In genomic region chr1:206924549-206925115, GRCh38 we compare ENCODE assay signal across 2 cellular contexts.
TF ChIP-seq lines count a peak whose summit lies in the region.

No MANE protein-coding gene starts in this region.

TF ChIP-seq in GM23338, 12 proteins besides CTCF, POLR2A, EP300 and RAD21:
- TF ChIP-seq REST (IDR thresholded peaks at IDR 0.05; ENCODE audit: unreplicated experiment) (no peak), ETS1 (IDR thresholded peaks at IDR 0.05) (no peak), EZH2phosphoT487 (IDR thresholded peaks at IDR 0.05; ENCODE audit: unreplicated experiment) (no peak), POLR2AphosphoS5 (IDR thresholded peaks at IDR 0.05; ENCODE audit: low read depth) (no peak)

TF ChIP-seq in IMR-90, 13 proteins besides CTCF, POLR2A, EP300 and RAD21:
- TF ChIP-seq RFX5 (IDR thresholded peaks at IDR 0.05; ENCODE audit: low read depth, low read length) (no peak), USF2 (IDR thresholded peaks at IDR 0.05; ENCODE audit: low read depth, low read length) (no peak; the same call in 1 of the 2 replicates), CEBPB (IDR thresholded peaks at IDR 0.05; ENCODE audit: low read depth, low read length) (no peak), MAZ (IDR thresholded peaks at IDR 0.05; ENCODE audit: borderline replicate concordance, low read depth, low read length) (no peak), MXI1 (IDR thresholded peaks at IDR 0.05; ENCODE audit: borderline replicate concordance, low read depth, low read length) (no peak), FOS (IDR thresholded peaks at IDR 0.05; ENCODE audit: low read depth, low read length) (no peak), BHLHE40 (IDR thresholded peaks at IDR 0.05; ENCODE audit: low read depth, low read length) (no peak), CHD1 (IDR thresholded peaks at IDR 0.05; ENCODE audit: low read depth, low read length) (no peak), RCOR1 (IDR thresholded peaks at IDR 0.05; ENCODE audit: insufficient replicate concordance, low read length) (no peak), SMC3 (IDR thresholded peaks at IDR 0.05; ENCODE audit: low read depth, low read length) (no peak), NFE2L2 (IDR thresholded peaks at IDR 0.05; ENCODE audit: low read depth, low read length) (no peak), ELK1 (IDR thresholded peaks at IDR 0.05; ENCODE audit: borderline replicate concordance, low read depth, low read length) (no peak), MAFK (IDR thresholded peaks at IDR 0.05; ENCODE audit: low read depth, low read length) (no peak)
TF ChIP-seq in IMR-90: peak in this region for 0.
